In genomic region chr1:28804071-28804470, GRCh38 we compare ENCODE assay signal across 17 cellular contexts. TPM values are rescaled to one million over a fixed set of nuclear protein-coding genes. Genes with fewer than 3 reads are reported as not detected.
DNase-seq lines count a peak whose midpoint lies in the region; ATAC-seq lines count a peak whose summit lies in the region.
"Had no signal": no experiment of that assay in that cellular context is flagged by ENCODE, and none has a peak within 500 bp of the region (broad histone marks: within the 10 kb centered on the region; RNA-seq: fewer than 3 reads in every experiment).

No MANE protein-coding gene starts in this region.

- no peak overlapping the region for H3K27ac ChIP-seq in mesendoderm (ENCODE audit: low read depth, low read length)
- H3K27ac ChIP-seq in CD4-positive, alpha-beta memory T cell (ENCODE audit: low read depth, low read length): no peak overlapping the region
- H3K27ac ChIP-seq: BLaER1 had no signal

- H3K23ac ChIP-seq in mesendoderm (ENCODE audit: low read length): no peak overlapping the region

- POLR2A ChIA-PET in CD4-positive, alpha-beta memory T cell (lab: Charles Lee; ENCODE audit: partially characterized antibody): no interaction called here

- H3K27me3 ChIP-seq in mesendoderm (ENCODE audit: insufficient read depth, low read length, poor library complexity): no peaks in the 10 kb centered on the region
- no peaks in the 10 kb centered on the region for H3K27me3 ChIP-seq in CD4-positive, alpha-beta memory T cell (ENCODE audit: insufficient read depth, low read length)

- H3K27ac Mint-ChIP-seq in CD4-positive, alpha-beta memory T cell: no peak overlapping the region
- H3K27ac Mint-ChIP-seq: IgD-negative memory B cell; T-helper 1 cell treated with Interleukin-12 subunit alpha and Interleukin-12 subunit beta and Interleukin-4 antibody, amounts not matched to agents 30 μg/mL and 1 μg/mL, for 36 hours had no signal

- H3K36me3 ChIP-seq in mesendoderm (ENCODE audit: control insufficient read depth, insufficient read depth, low read length): no peaks in the 10 kb centered on the region
- no peaks in the 10 kb centered on the region for H3K36me3 ChIP-seq in CD4-positive, alpha-beta memory T cell (ENCODE audit: insufficient read depth, low read length)
- H3K36me3 ChIP-seq: BLaER1 had no signal

- CTCF ChIA-PET in CD4-positive, alpha-beta memory T cell (lab: Charles Lee; ENCODE audit: partially characterized antibody): no interaction called here

- H3K4me3 ChIP-seq in mesendoderm (ENCODE audit: low read length): no peak overlapping the region
- no peak overlapping the region for H3K4me3 ChIP-seq in CD4-positive, alpha-beta memory T cell (ENCODE audit: low read length in 2 of 2)
- H3K4me3 ChIP-seq: BLaER1 had no signal

- no peaks in the 10 kb centered on the region for H3K4me1 ChIP-seq in mesendoderm (ENCODE audit: control insufficient read depth, low read depth, low read length)
- no peaks in the 10 kb centered on the region for H3K4me1 ChIP-seq in CD4-positive, alpha-beta memory T cell (ENCODE audit: insufficient read depth, low read length)

- WGBS in mesendoderm (ENCODE audit: extremely low coverage, insufficient coverage, low lambda C conversion rate): no CpG with 5 or more reads among the region's 3 CpGs

- no peak overlapping the region for H2BK120ac ChIP-seq in mesendoderm (ENCODE audit: low read depth, low read length)

- no peaks in the 10 kb centered on the region for H3K9me3 ChIP-seq in CD4-positive, alpha-beta memory T cell (ENCODE audit: control insufficient read depth in 1 of 2, low read length in 2 of 2)

- no peak overlapping the region for H2AK5ac ChIP-seq in mesendoderm (ENCODE audit: low read length)

- no peak overlapping the region for H4K8ac ChIP-seq in mesendoderm (ENCODE audit: low read depth, low read length)

- H3K79me2 ChIP-seq in mesendoderm (ENCODE audit: control insufficient read depth, insufficient read depth, low read length): no peaks in the 10 kb centered on the region

- H3K4me1 Mint-ChIP-seq in CD4-positive, alpha-beta memory T cell: no peaks in the 10 kb centered on the region

- no peak overlapping the region for H3K4ac ChIP-seq in mesendoderm (ENCODE audit: low read depth, low read length)

- H3K36me3 Mint-ChIP-seq in CD4-positive, alpha-beta memory T cell: no peaks in the 10 kb centered on the region

- H3K9me3 Mint-ChIP-seq in CD4-positive, alpha-beta memory T cell: peaks cover 0 to 2% (median 0%) of the 10 kb centered on the region in 8 donors
- H3K9me3 Mint-ChIP-seq: IgD-negative memory B cell; T-helper 1 cell treated with Interleukin-12 subunit alpha and Interleukin-12 subunit beta and Interleukin-4 antibody, amounts not matched to agents 30 μg/mL and 1 μg/mL, for 36 hours had no signal

- H3K27me3 Mint-ChIP-seq in CD4-positive, alpha-beta memory T cell: peaks cover 3 to 6% of the 10 kb centered on the region in 2 donors

- no peak overlapping the region for H2BK5ac ChIP-seq in mesendoderm (ENCODE audit: low read length)

- H3K4me3 Mint-ChIP-seq in CD4-positive, alpha-beta memory T cell: no peak overlapping the region
- H3K4me3 Mint-ChIP-seq: IgD-negative memory B cell; T-helper 1 cell treated with Interleukin-12 subunit alpha and Interleukin-12 subunit beta and Interleukin-4 antibody, amounts not matched to agents 30 μg/mL and 1 μg/mL, for 36 hours had no signal

- H3K56ac ChIP-seq in mesendoderm (ENCODE audit: low read length): peak overlapping the region; percentile 34

- no peak for ATAC-seq in HG03095 (IDR thresholded peaks at IDR 0.05; ENCODE audit: unreplicated experiment)

- no peak overlapping the region for H3K18ac ChIP-seq in mesendoderm (ENCODE audit: low read length)

- H4K5ac ChIP-seq in mesendoderm (ENCODE audit: low read length): no peak overlapping the region

- no peaks in the 10 kb centered on the region for H3K79me1 ChIP-seq in mesendoderm (ENCODE audit: low read length)

- H3K4me2 ChIP-seq in mesendoderm (ENCODE audit: low read length): no peak overlapping the region
- H3K4me2 ChIP-seq: BLaER1 had no signal

- intact Hi-C loops in CD4-positive, alpha-beta memory T cell (cut with micrococcal nuclease): no loop called here

- no peak overlapping the region for H3K9ac ChIP-seq in mesendoderm (ENCODE audit: low read length)
- H3K9ac ChIP-seq: BLaER1 had no signal

- DNase-seq in NCI-H1694 treated with DMSO at 0.1 percent for 48 hours (lab: John Stamatoyannopoulos, UW): peak; percentile 25
- no peak for DNase-seq in NCI-H1694 (lab: John Stamatoyannopoulos, UW)
- DNase-seq in DMS 273 treated with DMSO at 0.1 percent for 48 hours (lab: John Stamatoyannopoulos, UW): peak; percentile 89
- DNase-seq in NCI-H446 treated with DMSO at 0.1 percent for 48 hours (lab: John Stamatoyannopoulos, UW): peak; percentile 80
- DNase-seq in mesendoderm: no peak
- DNase-seq in CD4-positive, alpha-beta memory T cell: no peak
- DNase-seq in NCI-H1436 treated with DMSO at 0.1 percent for 48 hours (lab: John Stamatoyannopoulos, UW): no peak
- DNase-seq: EL, NCI-H1436, NCI-H510A treated with DMSO at 0.1 percent for 48 hours, SHP77 treated with DMSO at 0.1 percent for 48 hours had no signal

- H2BK15ac ChIP-seq in mesendoderm (replicated peaks; ENCODE audit: low read depth): no peak overlapping the region

RNA-seq across cellular contexts. Expression of gene OPRD1, which starts 7.9 kb away (rescaled TPM):
- polyA plus RNA-seq in mesendoderm (2013, experiment 1 of 2): 0.52 TPM
- 0.50 TPM for polyA plus RNA-seq in mesendoderm (2013, experiment 2 of 2)
- not detected for total RNA-seq in CD4-positive, alpha-beta memory T cell
- under 1 TPM in 1 of 2 donors, not detected in 1; 0.03 TPM for polyA plus RNA-seq in CD4-positive, alpha-beta memory T cell
- total RNA-seq: A172, OCI-LY7 had no signal

Comparison
In these comparisons a context has a peak if more than half of its experiments do, and no peak if none do; other contexts are left out.
1. DNase-seq: peak in NCI-H1694 treated with DMSO at 0.1 percent for 48 hours (single experiment), DMS 273 treated with DMSO at 0.1 percent for 48 hours (single experiment) and NCI-H446 treated with DMSO at 0.1 percent for 48 hours (single experiment); none in NCI-H1694 (single experiment), mesendoderm (single experiment), CD4-positive, alpha-beta memory T cell (0 of 5) and NCI-H1436 treated with DMSO at 0.1 percent for 48 hours (single experiment).